15 cellular contexts compared by ENCODE assay signal in the genomic region with DNA sequence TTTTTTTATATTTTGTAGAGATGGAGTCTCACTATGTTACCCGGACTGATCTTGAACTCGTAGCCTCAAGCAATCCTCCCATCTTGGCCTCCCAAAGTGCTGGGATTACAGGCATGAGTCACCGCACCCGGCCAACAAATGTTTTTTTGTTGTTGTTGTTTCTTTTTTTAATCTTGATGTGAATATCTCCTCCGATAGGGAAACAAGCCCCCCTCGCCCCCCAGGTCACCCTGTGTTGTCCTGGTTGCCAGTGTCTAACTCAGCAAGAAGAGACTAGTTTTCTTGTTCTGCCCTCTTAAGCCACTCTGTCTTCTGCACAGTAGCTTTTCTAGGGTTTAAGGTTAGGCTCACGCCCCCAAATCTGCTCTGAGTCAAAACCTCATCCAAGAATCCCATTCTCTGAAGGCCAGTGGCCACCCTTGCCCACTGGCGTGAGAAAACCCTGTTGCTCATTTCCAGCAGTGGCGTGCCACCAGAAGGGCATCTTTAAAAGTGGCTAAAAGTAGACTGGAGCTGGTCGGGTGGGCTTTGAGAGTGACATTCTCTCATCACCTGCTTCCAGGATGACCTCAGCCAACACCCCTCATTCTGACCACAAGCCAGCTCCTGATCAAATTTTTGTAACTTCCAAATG. TPM values are rescaled to one million over a fixed set of nuclear protein-coding genes. Genes with fewer than 3 reads are reported as not detected.
A peak's percentile ranks its signal among the peaks of the same experiment; 100 is the strongest.
DNase-seq lines count a peak whose midpoint lies in the region; ATAC-seq and TF ChIP-seq lines count a peak whose summit lies in the region.
"Had no signal": no experiment of that assay in that cellular context is flagged by ENCODE, and none has a peak within 500 bp of the region (broad histone marks: within the 10 kb centered on the region; RNA-seq: fewer than 3 reads in every experiment).

No MANE protein-coding gene starts in this region.

- no peak overlapping the region for H3K4me3 ChIP-seq in Karpas-422 (ENCODE audit: low read length)
- no peak overlapping the region for H3K4me3 ChIP-seq in RWPE2 (ENCODE audit: severe bottlenecking)
- H3K4me3 ChIP-seq: BLaER1 treated with 17β-estradiol and CSF1 and Interleukin-3, amounts not matched to agents 10 nM and 100 nM; GM23248; HAP-1 had no signal

- no peaks in the 10 kb centered on the region for H3K36me3 Mint-ChIP-seq in activated naive CD4-positive, alpha-beta T cell treated with anti-CD3 and anti-CD28 coated beads for 36 hours (ENCODE audit: low read depth)
- H3K36me3 Mint-ChIP-seq: CD8-positive, alpha-beta T cell had no signal

- H3K4me1 Mint-ChIP-seq in activated naive CD4-positive, alpha-beta T cell treated with anti-CD3 and anti-CD28 coated beads for 36 hours (ENCODE audit: low read depth): peaks cover 6% of the 10 kb centered on the region
- H3K4me1 Mint-ChIP-seq: B cell had no signal

- H3K27me3 ChIP-seq in Karpas-422 (ENCODE audit: low read length) (no peaks in the 10 kb centered on the region), RWPE2 (ENCODE audit: insufficient read depth, poor library complexity, severe bottlenecking) (peaks cover under 1% of the 10 kb centered on the region)
- H3K27me3 ChIP-seq: BLaER1 treated with 17β-estradiol and CSF1 and Interleukin-3, amounts not matched to agents 10 nM and 100 nM had no signal

- H3K27ac Mint-ChIP-seq in activated naive CD4-positive, alpha-beta T cell treated with anti-CD3 and anti-CD28 coated beads for 36 hours: no peak overlapping the region
- H3K27ac Mint-ChIP-seq: B cell; CD8-positive, alpha-beta T cell had no signal

- ATAC-seq in RWPE2 (ENCODE audit: low read depth): no peak
- no peak for ATAC-seq in sciatic nerve
- no peak for ATAC-seq in GM18517 (IDR thresholded peaks at IDR 0.05; ENCODE audit: unreplicated experiment)
- no peak for ATAC-seq in HG02759 (IDR thresholded peaks at IDR 0.05; ENCODE audit: unreplicated experiment)
- ATAC-seq: CD8-positive, alpha-beta T cell had no signal

- H3K9me2 ChIP-seq in Karpas-422 (replicated peaks; ENCODE audit: insufficient read depth, low read length): no peaks in the 10 kb centered on the region

- TF ChIP-seq CTCF in RWPE2 (IDR thresholded peaks at IDR 0.05; ENCODE audit: poor library complexity, severe bottlenecking): no peak

- no peak overlapping the region for H3K9ac ChIP-seq in Karpas-422 (ENCODE audit: low read length)
- H3K9ac ChIP-seq: BLaER1 treated with 17β-estradiol and CSF1 and Interleukin-3, amounts not matched to agents 10 nM and 100 nM; GM23248 had no signal

- H3K27ac ChIP-seq in Karpas-422 (ENCODE audit: low read length) (peak overlapping the region; percentile 95), RWPE2 (ENCODE audit: poor library complexity, severe bottlenecking) (no peak overlapping the region)
- H3K27ac ChIP-seq: BLaER1 treated with 17β-estradiol and CSF1 and Interleukin-3, amounts not matched to agents 10 nM and 100 nM; GM23248 had no signal

- H2AFZ ChIP-seq in Karpas-422 (ENCODE audit: low read length): no peak overlapping the region
- H2AFZ ChIP-seq: GM23248 had no signal

- peaks cover 3% of the 10 kb centered on the region; the same call in 1 of the 2 replicates for H3K36me3 ChIP-seq in Karpas-422 (ENCODE audit: insufficient read depth, low read length)
- H3K36me3 ChIP-seq in RWPE2 (ENCODE audit: low read depth): no peaks in the 10 kb centered on the region
- H3K36me3 ChIP-seq: HAP-1 had no signal

- H3K27me3 Mint-ChIP-seq in activated naive CD4-positive, alpha-beta T cell treated with anti-CD3 and anti-CD28 coated beads for 36 hours (ENCODE audit: low read depth): no peaks in the 10 kb centered on the region

- H4K20me1 ChIP-seq in Karpas-422 (ENCODE audit: insufficient read depth, low read depth, low read length): no peaks in the 10 kb centered on the region

- no peak overlapping the region for H3K4me3 Mint-ChIP-seq in activated naive CD4-positive, alpha-beta T cell treated with anti-CD3 and anti-CD28 coated beads for 36 hours
- H3K4me3 Mint-ChIP-seq: B cell; CD8-positive, alpha-beta T cell had no signal

- no peaks in the 10 kb centered on the region for H3K9me3 Mint-ChIP-seq in activated naive CD4-positive, alpha-beta T cell treated with anti-CD3 and anti-CD28 coated beads for 36 hours
- H3K9me3 Mint-ChIP-seq: CD8-positive, alpha-beta T cell had no signal

- intact Hi-C loops in sciatic nerve (cut with DNase I): no loop called here
- intact Hi-C loops in activated naive CD4-positive, alpha-beta T cell treated with anti-CD3 and anti-CD28 coated beads for 36 hours (cut with micrococcal nuclease): no loop called here

- DNase-seq in Karpas-422 (no peak), RWPE2 (ENCODE audit: low spot score) (peak; percentile 24), mesenteric fat pad (ENCODE audit: low spot score) (peak; percentile 55), sciatic nerve (ENCODE audit: low spot score) (peak; percentile 35), D341Med (ENCODE audit: low spot score) (no peak)
- DNase-seq in activated naive CD4-positive, alpha-beta T cell treated with anti-CD3 and anti-CD28 coated beads for 36 hours: no peak
- DNase-seq: CD8-positive, alpha-beta T cell; COR-L47; GM23248 had no signal

- H3K9me3 ChIP-seq in Karpas-422 (ENCODE audit: low read length) (no peaks in the 10 kb centered on the region), RWPE2 (ENCODE audit: severe bottlenecking) (no peaks in the 10 kb centered on the region)
- H3K9me3 ChIP-seq: BLaER1 treated with 17β-estradiol and CSF1 and Interleukin-3, amounts not matched to agents 10 nM and 100 nM; HAP-1 had no signal

- no peaks in the 10 kb centered on the region for H3K79me2 ChIP-seq in Karpas-422 (ENCODE audit: low read length)

- peaks cover 87% of the 10 kb centered on the region for H3K4me1 ChIP-seq in Karpas-422 (ENCODE audit: low read length)
- H3K4me1 ChIP-seq in RWPE2 (ENCODE audit: insufficient read depth, poor library complexity, severe bottlenecking): peaks cover 18% of the 10 kb centered on the region
- H3K4me1 ChIP-seq: HAP-1 had no signal

- CTCF ChIA-PET in activated naive CD4-positive, alpha-beta T cell treated with anti-CD3 and anti-CD28 coated beads for 36 hours (lab: Charles Lee): interaction anchor here (0.6 kb wide), 1 partner anchor 8 kb away, joined by 5 read pairs; no protein-coding TSS in a partner anchor

- H3K4me2 ChIP-seq in Karpas-422 (ENCODE audit: low read depth, low read length, poor library complexity, severe bottlenecking): no peak overlapping the region
- H3K4me2 ChIP-seq: BLaER1 treated with 17β-estradiol and CSF1 and Interleukin-3, amounts not matched to agents 10 nM and 100 nM had no signal

RNA-seq across cellular contexts. Expression of gene C14orf132, which starts 42.7 kb away (rescaled TPM):
- 0.07 and 0.11 TPM in 2 replicates for total RNA-seq in Karpas-422 (2014; rRNA removed; shearing (Covaris generic); ENCODE audit: low replicate concordance)
- total RNA-seq in mesenteric fat pad: 2.7 TPM
- total RNA-seq in sciatic nerve: 18.7 TPM
- 1 to 10 TPM; 3.2 to 4.9 TPM for total RNA-seq in activated naive CD4-positive, alpha-beta T cell treated with anti-CD3 and anti-CD28 coated beads for 36 hours
- total RNA-seq: HT-29 had no signal

Comparison
In these comparisons a context has a peak if more than half of its experiments do, and no peak if none do; other contexts are left out.
1. DNase-seq: peak in RWPE2 (single experiment), mesenteric fat pad (single experiment) and sciatic nerve (single experiment); none in Karpas-422 (single experiment), D341Med (single experiment) and activated naive CD4-positive, alpha-beta T cell treated with anti-CD3 and anti-CD28 coated beads for 36 hours (single experiment).